ENCODE assay signal across 2 cellular contexts in genomic region chr1:228398741-228399461, GRCh38.
TF ChIP-seq lines count a peak whose summit lies in the region.

No MANE protein-coding gene starts in this region.

TF ChIP-seq in GM12878, 131 proteins besides CTCF, POLR2A, EP300 and RAD21 (continued from another document):
- TF ChIP-seq RCOR1 (conservative IDR thresholded peaks at IDR 0.05; ENCODE audit: low read depth, low read length) (no peak), STAT1 (conservative IDR thresholded peaks at IDR 0.05) (no peak), ZBTB11 (CRISPR knock-in tag; IDR thresholded peaks at IDR 0.05) (no peak), PRDM15 (CRISPR knock-in tag; IDR thresholded peaks at IDR 0.05) (no peak), GABPA (IDR thresholded peaks at IDR 0.05; ENCODE audit: low read depth) (no peak), EZH2 (IDR thresholded peaks at IDR 0.05; ENCODE audit: borderline replicate concordance, control insufficient read depth, low read depth, low read length) (no peak), MEF2B (IDR thresholded peaks at IDR 0.05; ENCODE audit: partially characterized antibody, poor library complexity, severe bottlenecking) (no peak), ZNF217 (IDR thresholded peaks at IDR 0.05) (no peak), POU2F2 (IDR thresholded peaks at IDR 0.05; ENCODE audit: borderline replicate concordance, low read depth, low read length) (no peak), DPF2 (IDR thresholded peaks at IDR 0.05) (no peak), KAT2A (conservative IDR thresholded peaks at IDR 0.05; ENCODE audit: control insufficient read depth, low read depth, low read length) (no peak), POLR2AphosphoS5 (IDR thresholded peaks at IDR 0.05; ENCODE audit: low read length) (no peak), SUPT20H (IDR thresholded peaks at IDR 0.05; ENCODE audit: borderline replicate concordance, control insufficient read depth, low read depth, low read length) (no peak)
- TF ChIP-seq, protein P1, sequence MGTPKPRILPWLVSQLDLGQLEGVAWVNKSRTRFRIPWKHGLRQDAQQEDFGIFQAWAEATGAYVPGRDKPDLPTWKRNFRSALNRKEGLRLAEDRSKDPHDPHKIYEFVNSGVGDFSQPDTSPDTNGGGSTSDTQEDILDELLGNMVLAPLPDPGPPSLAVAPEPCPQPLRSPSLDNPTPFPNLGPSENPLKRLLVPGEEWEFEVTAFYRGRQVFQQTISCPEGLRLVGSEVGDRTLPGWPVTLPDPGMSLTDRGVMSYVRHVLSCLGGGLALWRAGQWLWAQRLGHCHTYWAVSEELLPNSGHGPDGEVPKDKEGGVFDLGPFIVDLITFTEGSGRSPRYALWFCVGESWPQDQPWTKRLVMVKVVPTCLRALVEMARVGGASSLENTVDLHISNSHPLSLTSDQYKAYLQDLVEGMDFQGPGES (IDR thresholded peaks at IDR 0.05), result no peak
TF ChIP-seq in GM12878: peak in this region for 0.

TF ChIP-seq in SK-N-SH treated with all-trans-retinoic acid at 6 μM for 48 hours, 23 proteins besides CTCF, POLR2A, EP300 and RAD21:
- TF ChIP-seq, protein P2, sequence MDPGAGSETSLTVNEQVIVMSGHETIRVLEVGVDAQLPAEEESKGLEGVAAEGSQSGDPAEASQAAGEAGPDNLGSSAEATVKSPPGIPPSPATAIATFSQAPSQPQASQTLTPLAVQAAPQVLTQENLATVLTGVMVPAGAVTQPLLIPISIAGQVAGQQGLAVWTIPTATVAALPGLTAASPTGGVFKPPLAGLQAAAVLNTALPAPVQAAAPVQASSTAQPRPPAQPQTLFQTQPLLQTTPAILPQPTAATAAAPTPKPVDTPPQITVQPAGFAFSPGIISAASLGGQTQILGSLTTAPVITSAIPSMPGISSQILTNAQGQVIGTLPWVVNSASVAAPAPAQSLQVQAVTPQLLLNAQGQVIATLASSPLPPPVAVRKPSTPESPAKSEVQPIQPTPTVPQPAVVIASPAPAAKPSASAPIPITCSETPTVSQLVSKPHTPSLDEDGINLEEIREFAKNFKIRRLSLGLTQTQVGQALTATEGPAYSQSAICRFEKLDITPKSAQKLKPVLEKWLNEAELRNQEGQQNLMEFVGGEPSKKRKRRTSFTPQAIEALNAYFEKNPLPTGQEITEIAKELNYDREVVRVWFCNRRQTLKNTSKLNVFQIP (CRISPR knock-in tag; IDR thresholded peaks at IDR 0.05; ENCODE audit: borderline replicate concordance, low read depth), result no peak
- TF ChIP-seq TOX (CRISPR knock-in tag; IDR thresholded peaks at IDR 0.05; ENCODE audit: borderline replicate concordance) (no peak), PPARA (CRISPR knock-in tag; IDR thresholded peaks at IDR 0.05; ENCODE audit: borderline replicate concordance) (no peak), ZFP3 (CRISPR knock-in tag; IDR thresholded peaks at IDR 0.05) (no peak), ZC3H10 (CRISPR knock-in tag; IDR thresholded peaks at IDR 0.05) (no peak), ISL1 (CRISPR knock-in tag; IDR thresholded peaks at IDR 0.05) (no peak), ESRRG (CRISPR knock-in tag; IDR thresholded peaks at IDR 0.05) (no peak), ARNTL (CRISPR knock-in tag; IDR thresholded peaks at IDR 0.05; ENCODE audit: borderline replicate concordance, low read depth) (no peak), TCF4 (CRISPR knock-in tag; IDR thresholded peaks at IDR 0.05; ENCODE audit: borderline replicate concordance) (no peak), SNAI2 (CRISPR knock-in tag; IDR thresholded peaks at IDR 0.05) (no peak), BACH2 (CRISPR knock-in tag; IDR thresholded peaks at IDR 0.05; ENCODE audit: borderline replicate concordance) (no peak), CSDC2 (CRISPR knock-in tag; IDR thresholded peaks at IDR 0.05) (no peak), RARB (CRISPR knock-in tag; IDR thresholded peaks at IDR 0.05) (no peak)
- TF ChIP-seq, protein P3, sequence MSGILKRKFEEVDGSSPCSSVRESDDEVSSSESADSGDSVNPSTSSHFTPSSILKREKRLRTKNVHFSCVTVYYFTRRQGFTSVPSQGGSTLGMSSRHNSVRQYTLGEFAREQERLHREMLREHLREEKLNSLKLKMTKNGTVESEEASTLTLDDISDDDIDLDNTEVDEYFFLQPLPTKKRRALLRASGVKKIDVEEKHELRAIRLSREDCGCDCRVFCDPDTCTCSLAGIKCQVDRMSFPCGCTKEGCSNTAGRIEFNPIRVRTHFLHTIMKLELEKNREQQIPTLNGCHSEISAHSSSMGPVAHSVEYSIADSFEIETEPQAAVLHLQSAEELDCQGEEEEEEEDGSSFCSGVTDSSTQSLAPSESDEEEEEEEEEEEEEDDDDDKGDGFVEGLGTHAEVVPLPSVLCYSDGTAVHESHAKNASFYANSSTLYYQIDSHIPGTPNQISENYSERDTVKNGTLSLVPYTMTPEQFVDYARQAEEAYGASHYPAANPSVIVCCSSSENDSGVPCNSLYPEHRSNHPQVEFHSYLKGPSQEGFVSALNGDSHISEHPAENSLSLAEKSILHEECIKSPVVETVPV (CRISPR knock-in tag; IDR thresholded peaks at IDR 0.05), result no peak
- TF ChIP-seq, protein P4, sequence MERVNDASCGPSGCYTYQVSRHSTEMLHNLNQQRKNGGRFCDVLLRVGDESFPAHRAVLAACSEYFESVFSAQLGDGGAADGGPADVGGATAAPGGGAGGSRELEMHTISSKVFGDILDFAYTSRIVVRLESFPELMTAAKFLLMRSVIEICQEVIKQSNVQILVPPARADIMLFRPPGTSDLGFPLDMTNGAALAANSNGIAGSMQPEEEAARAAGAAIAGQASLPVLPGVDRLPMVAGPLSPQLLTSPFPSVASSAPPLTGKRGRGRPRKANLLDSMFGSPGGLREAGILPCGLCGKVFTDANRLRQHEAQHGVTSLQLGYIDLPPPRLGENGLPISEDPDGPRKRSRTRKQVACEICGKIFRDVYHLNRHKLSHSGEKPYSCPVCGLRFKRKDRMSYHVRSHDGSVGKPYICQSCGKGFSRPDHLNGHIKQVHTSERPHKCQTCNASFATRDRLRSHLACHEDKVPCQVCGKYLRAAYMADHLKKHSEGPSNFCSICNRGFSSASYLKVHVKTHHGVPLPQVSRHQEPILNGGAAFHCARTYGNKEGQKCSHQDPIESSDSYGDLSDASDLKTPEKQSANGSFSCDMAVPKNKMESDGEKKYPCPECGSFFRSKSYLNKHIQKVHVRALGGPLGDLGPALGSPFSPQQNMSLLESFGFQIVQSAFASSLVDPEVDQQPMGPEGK (CRISPR knock-in tag; IDR thresholded peaks at IDR 0.05; ENCODE audit: borderline replicate concordance), result no peak
TF ChIP-seq in SK-N-SH treated with all-trans-retinoic acid at 6 μM for 48 hours: peak in this region for 0.
